10 cellular contexts compared by ENCODE assay signal in genomic region chr6:90179190-90180169, GRCh38.
A peak's percentile ranks its signal among the peaks of the same experiment; 100 is the strongest.
DNase-seq lines count a peak whose midpoint lies in the region; ATAC-seq and TF ChIP-seq lines count a peak whose summit lies in the region.
"Had no signal": no experiment of that assay in that cellular context is flagged by ENCODE, and none has a peak within 500 bp of the region (broad histone marks: within the 10 kb centered on the region; RNA-seq: fewer than 3 reads in every experiment).

No MANE protein-coding gene starts in this region.

- no peak overlapping the region for H3K27ac ChIP-seq in fibroblast of lung (ENCODE audit: insufficient read depth, low read length)
- H3K27ac ChIP-seq in aorta (ENCODE audit: low read depth in 1 of 2, low read length in 2 of 2), result no peak overlapping the region

- H3K4me2 ChIP-seq in fibroblast of lung (ENCODE audit: extremely low read depth, insufficient read depth, low read length), result no peak overlapping the region

- no peak for ATAC-seq in aorta (ENCODE audit: low FRiP score)

- H3K79me2 ChIP-seq in fibroblast of lung (ENCODE audit: control insufficient read depth, insufficient read depth, low read length), result no peaks in the 10 kb centered on the region

- peak; percentile 16 to 49 for TF ChIP-seq CTCF in fibroblast of lung (conservative IDR thresholded peaks at IDR 0.05 in 1 of 2, IDR thresholded peaks at IDR 0.05 in 1 of 2; ENCODE audit: low read depth in 1 of 2, low read length in 2 of 2)

- peak; percentile 38 for DNase-seq in stimulated activated CD4-positive, alpha-beta T cell treated with anti-CD3 and anti-CD28 coated beads, Interleukin-4, amount 100 ng/mL, for 24 hours
- DNase-seq in stimulated activated CD4-positive, alpha-beta T cell treated with anti-CD3 and anti-CD28 coated beads, Interleukin-12 subunit alpha, Interleukin-12 subunit beta, amount 100 ng/mL, for 4 hours, result no peak
- DNase-seq in RPMI7951 (ENCODE audit: low read depth), result peak; percentile 19
- no peak for DNase-seq in fibroblast of lung (ENCODE audit: low read depth in 2 of 2)
- no peak for DNase-seq in aorta
- no peak for DNase-seq in NCI-H2029 (lab: John Stamatoyannopoulos, UW)
- DNase-seq in NCI-H2107 (lab: John Stamatoyannopoulos, UW), result no peak
- DNase-seq in SKM-1 treated with dmso at 0.1 percent for 144 hours (lab: John Stamatoyannopoulos, UW; ENCODE audit: unreplicated experiment), result no peak
- DNase-seq: NCI-H526 treated with DMSO at 0.1 percent for 48 hours; stimulated activated CD4-positive, alpha-beta T cell treated with anti-CD3 and anti-CD28 coated beads, Interleukin-2, amount 100 ng/mL, for 24 hours had no signal

- H3K9me3 ChIP-seq in fibroblast of lung (ENCODE audit: control insufficient read depth, insufficient read depth, low read depth, low read length) (no peaks in the 10 kb centered on the region), aorta (ENCODE audit: control insufficient read depth, low read length) (no peaks in the 10 kb centered on the region)

- H3K4me3 ChIP-seq in fibroblast of lung (replicated peaks in 1 of 4; ENCODE audit: control extremely low read depth in 1 of 4, insufficient read depth in 1 of 4, low read depth in 3 of 4, low read length in 4 of 4) (no peak overlapping the region), aorta (ENCODE audit: low read length in 2 of 2) (no peak overlapping the region)

- H2AFZ ChIP-seq in fibroblast of lung (ENCODE audit: low read length), result no peak overlapping the region

- H3K9ac ChIP-seq in fibroblast of lung (ENCODE audit: insufficient read depth, low read length), result no peak overlapping the region

- no peaks in the 10 kb centered on the region for H3K36me3 ChIP-seq in fibroblast of lung (ENCODE audit: control insufficient read depth, insufficient read depth, low read length)
- H3K36me3 ChIP-seq in aorta (ENCODE audit: control insufficient read depth in 1 of 2, insufficient read depth in 2 of 2, low read length in 1 of 2), result no peaks in the 10 kb centered on the region

- H4K20me1 ChIP-seq in fibroblast of lung (ENCODE audit: control insufficient read depth, extremely low read depth, insufficient read depth, low read length), result no peaks in the 10 kb centered on the region

- H3K4me1 ChIP-seq in fibroblast of lung (ENCODE audit: control insufficient read depth, extremely low read depth, insufficient read depth, low read length), result peaks cover 3% of the 10 kb centered on the region
- H3K4me1 ChIP-seq in aorta (ENCODE audit: control insufficient read depth in 1 of 2, insufficient read depth in 2 of 2, low read length in 2 of 2), result peaks cover 9% of the 10 kb centered on the region in 2 donors

- WGBS in aorta, 2 donors, result 97 to 98% methylated on average over 1 of the region's 1 CpG

- no peaks in the 10 kb centered on the region for H3K27me3 ChIP-seq in fibroblast of lung (ENCODE audit: control insufficient read depth, insufficient read depth, low read length)
- no peaks in the 10 kb centered on the region for H3K27me3 ChIP-seq in aorta (ENCODE audit: control insufficient read depth in 1 of 2, insufficient read depth in 2 of 2, low read length in 1 of 2)

- intact Hi-C loops in aorta (cut with DNase I), result loop anchor here (5.0 to 10.0 kb wide), 3 partner anchors 38 to 175 kb away; no protein-coding TSS in a partner anchor

Comparison
In these comparisons a context has a peak if more than half of its experiments do, and no peak if none do; other contexts are left out.
1. DNase-seq: peak in stimulated activated CD4-positive, alpha-beta T cell treated with anti-CD3 and anti-CD28 coated beads, Interleukin-4, amount 100 ng/mL, for 24 hours (single experiment) and RPMI7951 (single experiment); none in stimulated activated CD4-positive, alpha-beta T cell treated with anti-CD3 and anti-CD28 coated beads, Interleukin-12 subunit alpha, Interleukin-12 subunit beta, amount 100 ng/mL, for 4 hours (single experiment), fibroblast of lung (0 of 2), aorta (0 of 2), NCI-H2029 (single experiment), NCI-H2107 (single experiment) and SKM-1 treated with dmso at 0.1 percent for 144 hours (single experiment).